In genomic region chr5:137638841-137639240, GRCh38 we compare ENCODE assay signal across 37 cellular contexts.
"Had no signal": no experiment of that assay in that cellular context is flagged by ENCODE, and none has a peak within 500 bp of the region (broad histone marks: within the 10 kb centered on the region; RNA-seq: fewer than 3 reads in every experiment).

No MANE protein-coding gene starts in this region.

- H3K4me3 Mint-ChIP-seq: activated B cell treated with CpG ODN at 0.5 μM for 24 hours; activated CD4-positive, alpha-beta memory T cell treated with anti-CD3 and anti-CD28 coated beads for 36 hours; activated CD4-positive, alpha-beta T cell treated with anti-CD3 and anti-CD28 coated beads for 36 hours; activated CD8-positive, alpha-beta T cell treated with anti-CD3 and anti-CD28 coated beads for 36 hours; activated naive CD4-positive, alpha-beta T cell treated with anti-CD3 and anti-CD28 coated beads for 36 hours; activated naive CD8-positive, alpha-beta T cell treated with anti-CD3 and anti-CD28 coated beads for 36 hours; activated T-cell treated with anti-CD3 and anti-CD28 coated beads, Interleukin-2, amount 50 U/mL, for 4 hours; activated T-cell treated with anti-CD3 and anti-CD28 coated beads, Interleukin-2, amount 50 U/mL, for 72 hours; activated T-helper 1 cell treated with anti-CD3 and anti-CD28 coated beads, Interleukin-12 subunit alpha, Interleukin-12 subunit beta, Interleukin-2, Interleukin-4 antibody, amounts not matched to agents 30 ng/mL and 10 ng/mL and 1 ng/mL, durations not matched to agents 14 hours and 24 hours and 36 hours; activated T-helper 17 cell treated with anti-CD3 and anti-CD28 coated beads, Interleukin-2, amount 50 U/mL, for 72 hours; T-helper 1 cell treated with Interleukin-12 subunit alpha and Interleukin-12 subunit beta and Interleukin-4 antibody, amounts not matched to agents 30 μg/mL and 1 μg/mL, for 36 hours; T-helper 2 cell treated with Interferon-gamma antibody and Interleukin-4, amounts not matched to agents 5 μg/mL and 100 μg/mL, for 36 hours had no signal

- H3K4me1 Mint-ChIP-seq: activated B cell treated with CpG ODN at 0.5 μM for 24 hours; activated CD4-positive, alpha-beta T cell treated with anti-CD3 and anti-CD28 coated beads for 36 hours; activated naive CD8-positive, alpha-beta T cell treated with anti-CD3 and anti-CD28 coated beads for 36 hours; activated T-helper 17 cell treated with anti-CD3 and anti-CD28 coated beads, Interleukin-2, amount 50 U/mL, for 72 hours had no signal

- H3K9me3 Mint-ChIP-seq: activated B cell treated with CpG ODN at 0.5 μM for 24 hours; activated CD4-positive, alpha-beta memory T cell treated with anti-CD3 and anti-CD28 coated beads for 36 hours; activated CD8-positive, alpha-beta T cell treated with anti-CD3 and anti-CD28 coated beads for 36 hours; activated naive CD4-positive, alpha-beta T cell treated with anti-CD3 and anti-CD28 coated beads for 36 hours; activated naive CD4-positive, alpha-beta T cell treated with anti-CD3 and anti-CD28 coated beads, Interleukin-2, amount 50 U/mL, for 72 hours; activated naive CD8-positive, alpha-beta T cell treated with anti-CD3 and anti-CD28 coated beads for 36 hours; activated T-cell treated with anti-CD3 and anti-CD28 coated beads, Interleukin-2, amount 50 U/mL, for 4 hours; activated T-cell treated with anti-CD3 and anti-CD28 coated beads, Interleukin-2, amount 50 U/mL, for 72 hours; activated T-helper 1 cell treated with anti-CD3 and anti-CD28 coated beads, Interleukin-12 subunit alpha, Interleukin-12 subunit beta, Interleukin-2, Interleukin-4 antibody, amounts not matched to agents 30 ng/mL and 10 ng/mL and 1 ng/mL, durations not matched to agents 14 hours and 24 hours and 36 hours; activated T-helper 17 cell treated with anti-CD3 and anti-CD28 coated beads, Interleukin-2, amount 50 U/mL, for 72 hours; T-helper 1 cell treated with Interleukin-12 subunit alpha and Interleukin-12 subunit beta and Interleukin-4 antibody, amounts not matched to agents 30 μg/mL and 1 μg/mL, for 36 hours; T-helper 2 cell treated with Interferon-gamma antibody and Interleukin-4, amounts not matched to agents 5 μg/mL and 100 μg/mL, for 36 hours had no signal

- H3K4me1 ChIP-seq: body of pancreas, breast epithelium had no signal

- H3K36me3 ChIP-seq: adrenal gland, brain microvascular endothelial cell, breast epithelium had no signal

- H3K27me3 Mint-ChIP-seq: activated B cell treated with CpG ODN at 0.5 μM for 24 hours; activated CD4-positive, alpha-beta memory T cell treated with anti-CD3 and anti-CD28 coated beads for 36 hours; activated CD4-positive, alpha-beta T cell treated with anti-CD3 and anti-CD28 coated beads for 36 hours; activated CD8-positive, alpha-beta T cell treated with anti-CD3 and anti-CD28 coated beads for 36 hours; activated naive CD8-positive, alpha-beta T cell treated with anti-CD3 and anti-CD28 coated beads for 36 hours; activated T-helper 17 cell treated with anti-CD3 and anti-CD28 coated beads, Interleukin-2, amount 50 U/mL, for 72 hours had no signal

- H3K27ac Mint-ChIP-seq: activated B cell treated with CpG ODN at 0.5 μM for 24 hours; activated CD4-positive, alpha-beta memory T cell treated with anti-CD3 and anti-CD28 coated beads for 36 hours; activated CD4-positive, alpha-beta T cell treated with anti-CD3 and anti-CD28 coated beads for 36 hours; activated CD8-positive, alpha-beta T cell treated with anti-CD3 and anti-CD28 coated beads for 36 hours; activated naive CD4-positive, alpha-beta T cell treated with anti-CD3 and anti-CD28 coated beads for 36 hours; activated naive CD4-positive, alpha-beta T cell treated with anti-CD3 and anti-CD28 coated beads, Interleukin-2, amount 50 U/mL, for 72 hours; activated naive CD8-positive, alpha-beta T cell treated with anti-CD3 and anti-CD28 coated beads for 36 hours; activated T-cell treated with anti-CD3 and anti-CD28 coated beads, Interleukin-2, amount 50 U/mL, for 72 hours; activated T-helper 1 cell treated with anti-CD3 and anti-CD28 coated beads, Interleukin-12 subunit alpha, Interleukin-12 subunit beta, Interleukin-2, Interleukin-4 antibody, amounts not matched to agents 30 ng/mL and 10 ng/mL and 1 ng/mL, durations not matched to agents 14 hours and 24 hours and 36 hours; activated T-helper 17 cell treated with anti-CD3 and anti-CD28 coated beads, Interleukin-2, amount 50 U/mL, for 72 hours; T-helper 1 cell treated with Interleukin-12 subunit alpha and Interleukin-12 subunit beta and Interleukin-4 antibody, amounts not matched to agents 30 μg/mL and 1 μg/mL, for 36 hours; T-helper 2 cell treated with Interferon-gamma antibody and Interleukin-4, amounts not matched to agents 5 μg/mL and 100 μg/mL, for 36 hours had no signal

- H3K4me3 ChIP-seq: adrenal gland, body of pancreas, breast epithelium had no signal

- ATAC-seq: activated CD4-positive, alpha-beta T cell treated with anti-CD3 and anti-CD28 coated beads for 36 hours; activated CD8-positive, alpha-beta T cell treated with anti-CD3 and anti-CD28 coated beads for 36 hours; activated naive CD4-positive, alpha-beta T cell treated with anti-CD3 and anti-CD28 coated beads, Interleukin-2, amount 50 U/mL, for 72 hours; activated T-cell treated with anti-CD3 and anti-CD28 coated beads, Interleukin-2, amount 50 U/mL, for 4 hours; activated T-cell treated with anti-CD3 and anti-CD28 coated beads, Interleukin-2, amount 50 U/mL, for 72 hours; activated T-helper 17 cell treated with anti-CD3 and anti-CD28 coated beads, Interleukin-2, amount 50 U/mL, for 72 hours; body of pancreas had no signal

- FAIRE-seq: astrocyte, TTC549 had no signal

- H3K27me3 ChIP-seq: adrenal gland, body of pancreas, brain microvascular endothelial cell, breast epithelium had no signal

- H3K9me3 ChIP-seq: adrenal gland, body of pancreas, breast epithelium had no signal

- DNase-seq: activated B cell treated with CpG ODN at 0.5 μM for 24 hours; activated CD4-positive, alpha-beta memory T cell treated with anti-CD3 and anti-CD28 coated beads for 36 hours; activated CD4-positive, alpha-beta T cell treated with anti-CD3 and anti-CD28 coated beads for 36 hours; activated CD4-positive, alpha-beta T cell treated with anti-CD3 and anti-CD28 coated beads for 48 hours; activated CD4-positive, alpha-beta T cell treated with anti-CD3 and anti-CD28 coated beads, Interleukin-2, amount 50 U/mL, for 1 hour; activated CD4-positive, alpha-beta T cell treated with anti-CD3 and anti-CD28 coated beads, Interleukin-2, amount 50 U/mL, for 4 hours; activated CD4-positive, CD25-positive, alpha-beta regulatory T cell treated with anti-CD3 and anti-CD28 coated beads, Interleukin-2, amount 50 U/mL, for 72 hours; activated CD8-positive, alpha-beta memory T cell treated with anti-CD3 and anti-CD28 coated beads, Interleukin-2, amount 50 U/mL, for 4 hours; activated CD8-positive, alpha-beta T cell treated with anti-CD3 and anti-CD28 coated beads for 36 hours; activated effector memory CD4-positive, alpha-beta T cell treated with anti-CD3 and anti-CD28 coated beads, Interleukin-2, amount 50 U/mL, for 16 hours; activated gamma-delta T cell treated with Interleukin-2 at 50 U/mL for 16 hours; activated naive CD4-positive, alpha-beta T cell; activated naive CD4-positive, alpha-beta T cell treated with anti-CD3 and anti-CD28 coated beads for 36 hours; activated naive CD4-positive, alpha-beta T cell treated with anti-CD3 and anti-CD28 coated beads, Interleukin-2, amount 50 U/mL, for 16 hours; activated naive CD8-positive, alpha-beta T cell treated with anti-CD3 and anti-CD28 coated beads for 36 hours; activated T-cell treated with anti-CD3 and anti-CD28 coated beads for 4 hours; activated T-cell treated with anti-CD3 and anti-CD28 coated beads, Interleukin-2, amount 50 U/mL, for 1 hour; activated T-cell treated with anti-CD3 and anti-CD28 coated beads, Interleukin-2, amount 50 U/mL, for 4 hours; activated T-cell treated with anti-CD3 and anti-CD28 coated beads, Interleukin-2, amount 50 U/mL, for 72 hours; adrenal gland; amniotic stem cell; aorta; body of pancreas; brain microvascular endothelial cell; central memory CD4-positive, alpha-beta T cell; T-helper 1 cell; T-helper 2 cell; T-helper 9 cell had no signal

- H3K27ac ChIP-seq: adrenal gland, body of pancreas, brain microvascular endothelial cell, breast epithelium, VCaP had no signal
